ENCODE assay signal across 9 cellular contexts in genomic region chr1:85581802-85582686, GRCh38. TPM values are rescaled to one million over a fixed set of nuclear protein-coding genes. Genes with fewer than 3 reads are reported as not detected.
DNase-seq lines count a peak whose midpoint lies in the region; ATAC-seq and TF ChIP-seq lines count a peak whose summit lies in the region.
"Had no signal": no experiment of that assay in that cellular context is flagged by ENCODE, and none has a peak within 500 bp of the region (broad histone marks: within the 10 kb centered on the region; RNA-seq: fewer than 3 reads in every experiment).

No MANE protein-coding gene starts in this region.

- H3K4me3 ChIP-seq in Peyer's patch (peak overlapping the region; percentile 44 to 89 (median 68)), esophagus squamous epithelium (peak overlapping the region; percentile 73 to 83 (median 80)), neuronal stem cell (ENCODE audit: low read length in 2 of 2) (peak overlapping the region; percentile 82 to 97)

- peak overlapping the region; percentile 87 for H3K9ac ChIP-seq in neuronal stem cell (ENCODE audit: low read depth, low read length, poor library complexity)

- H4K91ac ChIP-seq in neuronal stem cell (ENCODE audit: low read depth, low read length, poor library complexity), result no peak overlapping the region

- H2BK5ac ChIP-seq in neuronal stem cell (ENCODE audit: low read length), result peak overlapping the region; percentile 59

- peak overlapping the region; percentile 31 for H3K18ac ChIP-seq in neuronal stem cell (ENCODE audit: low read length)

- no peak overlapping the region for H3K23ac ChIP-seq in neuronal stem cell (ENCODE audit: low read depth, low read length, poor library complexity)

- H2AK5ac ChIP-seq in neuronal stem cell (ENCODE audit: low read depth, low read length), result no peak overlapping the region

- H3K4me2 ChIP-seq in neuronal stem cell (ENCODE audit: insufficient read depth, low read length, poor library complexity, severe bottlenecking), result peak overlapping the region; percentile 59

- H3K4me1 ChIP-seq in Peyer's patch (peaks cover 0 to 9% (median 1%) of the 10 kb centered on the region in 4 donors), esophagus squamous epithelium (peaks cover 4 to 77% (median 14%) of the 10 kb centered on the region in 3 donors), neuronal stem cell (ENCODE audit: control insufficient read depth in 2 of 2, insufficient read depth in 1 of 2, low read depth in 1 of 2, low read length in 2 of 2) (peaks cover 17 to 39% of the 10 kb centered on the region in 2 donors)

- no peak for ATAC-seq in GM18868 (IDR thresholded peaks at IDR 0.05; ENCODE audit: unreplicated experiment)

- H3K36me3 ChIP-seq in Peyer's patch, result no peaks in the 10 kb centered on the region
- H3K36me3 ChIP-seq in esophagus squamous epithelium, result peaks cover 0 to 9% (median 0%) of the 10 kb centered on the region in 3 donors
- H3K36me3 ChIP-seq in neuronal stem cell (replicated peaks in 1 of 2; ENCODE audit: control insufficient read depth in 2 of 2, insufficient read depth in 2 of 2, low read length in 2 of 2), result peaks cover 13 to 26% of the 10 kb centered on the region in 2 donors

- peak overlapping the region; percentile 95 for H2AFZ ChIP-seq in neuronal stem cell (ENCODE audit: low read length)

- H3K27me3 ChIP-seq in Peyer's patch (no peaks in the 10 kb centered on the region), esophagus squamous epithelium (peaks cover 0 to 40% (median 0%) of the 10 kb centered on the region in 4 donors), neuronal stem cell (ENCODE audit: control insufficient read depth in 3 of 3, insufficient read depth in 3 of 3, low read depth in 1 of 3, low read length in 3 of 3) (peaks cover 0 to 4% (median 0%) of the 10 kb centered on the region in 3 experiments)

- 25 to 33% methylated on average over 11 to 16 of the region's 21 CpGs for WGBS in esophagus squamous epithelium, 2 donors
- WGBS in neuronal stem cell (ENCODE audit: extremely low coverage in 2 of 2, insufficient read length in 2 of 2, insufficient replicate concordance in 1 of 2), 2 donors, result no CpG with 5 or more reads among the region's 21 CpGs

- H4K8ac ChIP-seq in neuronal stem cell (ENCODE audit: low read depth, low read length), result no peak overlapping the region

- DNase-seq in ELF-1 (ENCODE audit: low read depth, low spot score), result peak; percentile 76
- DNase-seq in Peyer's patch, result no peak
- DNase-seq in esophagus squamous epithelium (lab: John Stamatoyannopoulos, UW), result no peak
- DNase-seq in neuronal stem cell (ENCODE audit: low spot score), result no peak
- no peak for DNase-seq in NCI-H774 (lab: John Stamatoyannopoulos, UW)
- no peak for DNase-seq in occipital lobe (lab: John Stamatoyannopoulos, UW)
- no peak for DNase-seq in activated naive CD4-positive, alpha-beta T cell treated with Interleukin-2 at 50 U/mL for 16 hours

- H3K79me1 ChIP-seq in neuronal stem cell (ENCODE audit: low read depth, low read length), result peaks cover 6% of the 10 kb centered on the region

- no peak overlapping the region for H3K14ac ChIP-seq in neuronal stem cell (ENCODE audit: low read length)

- intact Hi-C loops in esophagus squamous epithelium (cut with DNase I), result loop anchor here (5.0 to 10.0 kb wide), 3 partner anchors 77 to 275 kb away; partner anchors contain the start of gene ZNHIT6

- no peak overlapping the region for H3K4ac ChIP-seq in neuronal stem cell (ENCODE audit: low read length)

- TF ChIP-seq CTCF in Peyer's patch (IDR thresholded peaks at IDR 0.05) (peak in 2 of 6 experiments; percentile 22 to 27), esophagus squamous epithelium (IDR thresholded peaks at IDR 0.05) (peak in 5 of 6 experiments; percentile 25 to 68 (median 53))

- H3K27ac ChIP-seq in Peyer's patch, result peak overlapping the region; percentile 70 to 98 (median 86)
- peak overlapping the region; percentile 89 to 99 (median 94) for H3K27ac ChIP-seq in esophagus squamous epithelium
- H3K27ac ChIP-seq in neuronal stem cell (replicated peaks; ENCODE audit: low read length), result peak overlapping the region; percentile 89

- no peaks in the 10 kb centered on the region for H3K9me3 ChIP-seq in Peyer's patch
- no peaks in the 10 kb centered on the region for H3K9me3 ChIP-seq in esophagus squamous epithelium
- peaks cover 1 to 7% of the 10 kb centered on the region in 2 donors for H3K9me3 ChIP-seq in neuronal stem cell (replicated peaks in 1 of 2; ENCODE audit: control insufficient read depth in 2 of 2, insufficient read depth in 1 of 2, low read depth in 1 of 2, low read length in 2 of 2)

- H2BK12ac ChIP-seq in neuronal stem cell (ENCODE audit: low read length), result no peak overlapping the region

- no peak for TF ChIP-seq POLR2A in Peyer's patch (IDR thresholded peaks at IDR 0.05)
- no peak for TF ChIP-seq POLR2A in esophagus squamous epithelium (IDR thresholded peaks at IDR 0.05)

- peak overlapping the region; percentile 64 for H2BK15ac ChIP-seq in neuronal stem cell (ENCODE audit: low read length)

- no peak overlapping the region for H2BK120ac ChIP-seq in neuronal stem cell (ENCODE audit: low read depth, low read length)

RNA-seq across cellular contexts. Expression of gene CCN1, which starts 1.5 kb away (rescaled TPM):
- total RNA-seq in Peyer's patch (100 to 1,000 TPM in 1 of 4 donors, 10 to 100 TPM in 1, 1 to 10 TPM in 2; 1.8 to 427 (median 13.4) TPM), esophagus squamous epithelium (10 to 100 TPM in 1 of 4 donors, 1 to 10 TPM in 3; 4.5 to 15.1 (median 8.0) TPM), occipital lobe (3.7 TPM)
- polyA plus RNA-seq in neuronal stem cell (2013, experiment 1 of 2), result 66.8 TPM
- 66.8 TPM for polyA plus RNA-seq in neuronal stem cell (2013, experiment 2 of 2)
- polyA plus RNA-seq: IgD-negative memory B cell had no signal
